Comparison of ENCODE assay signal across 9 cellular contexts in genomic region chr11:89877511-89877910, GRCh38. TPM values are rescaled to one million over a fixed set of nuclear protein-coding genes. Genes with fewer than 3 reads are reported as not detected.
"Had no signal": no experiment of that assay in that cellular context is flagged by ENCODE, and none has a peak within 500 bp of the region (broad histone marks: within the 10 kb centered on the region; RNA-seq: fewer than 3 reads in every experiment).

No MANE protein-coding gene starts in this region.

RNA-seq across cellular contexts. Expression of gene TRIM64B, which starts 0.8 kb away (rescaled TPM):
- total RNA-seq: OCI-LY7, PC-3, PC-9, Peyer's patch, Right ventricle myocardium superior, RPMI7951, SJCRH30, SJSA1, SK-MEL-5 had no signal

RNA-seq across cellular contexts. Expression of gene TRIM49D1, which starts 44.5 kb away (rescaled TPM):
- total RNA-seq: OCI-LY7, PC-3, PC-9, Peyer's patch, Right ventricle myocardium superior, RPMI7951, SJCRH30, SJSA1, SK-MEL-5 had no signal

RNA-seq across cellular contexts. Expression of gene TRIM49D2, which starts 46.4 kb away (rescaled TPM):
- total RNA-seq: OCI-LY7, PC-3, PC-9, Peyer's patch, Right ventricle myocardium superior, RPMI7951, SJCRH30, SJSA1, SK-MEL-5 had no signal
